20 cellular contexts compared by ENCODE assay signal in the genomic region with DNA sequence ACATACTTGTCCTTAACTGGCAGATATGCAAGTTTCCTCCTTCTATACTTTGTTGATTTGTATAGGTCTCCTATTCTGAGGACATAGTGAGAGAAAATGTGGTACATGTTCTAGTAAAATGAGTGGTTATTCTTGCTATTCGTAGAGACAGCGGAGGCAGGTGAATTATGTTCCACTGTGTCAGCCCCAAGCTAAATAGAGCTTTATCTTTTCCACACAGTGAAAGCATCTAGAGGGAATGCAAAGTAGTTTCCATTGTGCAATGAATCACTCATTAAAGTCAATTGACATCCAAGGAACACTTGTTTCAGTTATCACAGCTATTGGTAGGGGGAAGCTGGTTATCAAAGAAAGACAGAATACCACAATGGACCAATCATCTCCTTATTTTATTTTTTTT.
"Had no signal": no experiment of that assay in that cellular context is flagged by ENCODE, and none has a peak within 500 bp of the region (broad histone marks: within the 10 kb centered on the region; RNA-seq: fewer than 3 reads in every experiment).

No MANE protein-coding gene starts in this region.

- DNase-seq: activated CD4-positive, alpha-beta T cell treated with anti-CD3 and anti-CD28 coated beads, Interleukin-2, amount 10 ng/mL, durations not matched to agents 24 days and 14 days; activated CD8-positive, alpha-beta T cell treated with anti-CD3 and anti-CD28 coated beads for 36 hours; activated naive CD4-positive, alpha-beta T cell treated with Interleukin-2 at 50 U/mL for 16 hours; activated naive CD8-positive, alpha-beta T cell treated with anti-CD3 and anti-CD28 coated beads, Interleukin-2, amount 10 ng/mL, durations not matched to agents 7 days and 5 days; activated T-cell treated with anti-CD3 and anti-CD28 coated beads, Interleukin-2, amount 50 U/mL, for 1 hour; brain microvascular endothelial cell; effector CD4-positive, alpha-beta T cell; gastrocnemius medialis; pancreas; stimulated activated CD4-positive, alpha-beta T cell treated with anti-CD3 and anti-CD28 coated beads, Interleukin-1b, Interleukin-23, amount 100 ng/mL, for 48 hours; stimulated activated CD8-positive, alpha-beta memory T cell treated with anti-CD3 and anti-CD28 coated beads, Interleukin-4, amount 100 ng/mL, for 48 hours; T-helper 1 cell; T-helper 9 cell; tibial artery; uterus had no signal

- H3K9me3 ChIP-seq: gastrocnemius medialis, neutrophil, pancreas, tibial artery, uterus had no signal

- H3K4me3 ChIP-seq: gastrocnemius medialis, lung, pancreas, tibial artery, uterus had no signal

- FAIRE-seq: pancreas had no signal

- H3K27ac ChIP-seq: brain microvascular endothelial cell, gastrocnemius medialis, neutrophil, pancreas, tibial artery, uterus had no signal

- H3K4me1 ChIP-seq: gastrocnemius medialis, pancreas, uterus had no signal

- H3K27me3 ChIP-seq: brain microvascular endothelial cell, gastrocnemius medialis, neutrophil, pancreas, tibial artery, uterus had no signal

- H3K36me3 ChIP-seq: brain microvascular endothelial cell, gastrocnemius medialis, neutrophil, pancreas, tibial artery, uterus had no signal

- ATAC-seq: activated CD8-positive, alpha-beta T cell treated with anti-CD3 and anti-CD28 coated beads for 36 hours; activated T-helper 17 cell treated with anti-CD3 and anti-CD28 coated beads, Interleukin-2, amount 50 U/mL, for 72 hours; esophagus mucosa; gastrocnemius medialis; natural killer cell treated with Interleukin-12 subunit alpha and Interleukin-12 subunit beta and Interleukin-15 and Interleukin-18, amount 100 ng/mL, for 72 hours; pancreas had no signal
